Comparison of ENCODE assay signal across 8 cellular contexts in genomic region chr1:27772932-27773731, GRCh38. TPM values are rescaled to one million over a fixed set of nuclear protein-coding genes. Genes with fewer than 3 reads are reported as not detected.
A peak's percentile ranks its signal among the peaks of the same experiment; 100 is the strongest.
DNase-seq lines count a peak whose midpoint lies in the region; ATAC-seq and TF ChIP-seq lines count a peak whose summit lies in the region.

Gene STX12, plus strand, starts transcription at chr1:27773219. Its CDS starts 89 bp downstream, at chr1:27773308.

- POLR2A ChIA-PET in HEK293T (lab: Yijun Ruan, JAX): interaction anchor here (0.6 to 2.1 kb wide), 25 partner anchors 9 to 476 kb away, joined by 3 to 36 read pairs (median 5); partner anchors contain the start of genes FAM76A, IFI6, PPP1R8 and XKR8

- in situ Hi-C loops in SK-MEL-5 (cut with HindIII; ENCODE audit: low pct_unique_long_range_greater_than_20kb, low sequenced_read_pairs): no loop called here

- CTCF ChIA-PET in HEK293T (lab: Yijun Ruan, JAX): interaction anchor here (0.7 to 2.1 kb wide), 4 partner anchors 8 to 104 kb away, joined by 3 to 11 read pairs (median 4); no protein-coding TSS in a partner anchor

- H3K36me3 ChIP-seq in neuron (ENCODE audit: insufficient read depth, low read length) (peaks cover 5% of the 10 kb centered on the region), subcutaneous abdominal adipose tissue (ENCODE audit: control insufficient read depth in 5 of 5, insufficient read depth in 5 of 5, low read length in 5 of 5) (peaks cover 0 to 9% (median 0%) of the 10 kb centered on the region in 5 donors)

- H3K9me3 ChIP-seq in neuron (ENCODE audit: low read length): no peaks in the 10 kb centered on the region
- H3K9me3 ChIP-seq in subcutaneous abdominal adipose tissue (ENCODE audit: control insufficient read depth in 5 of 5, low read length in 5 of 5): no peaks in the 10 kb centered on the region

- peak within 1 kb of the TSS; percentile 88 for H3K4me3 ChIP-seq in neuron (ENCODE audit: low read length)
- H3K4me3 ChIP-seq in subcutaneous abdominal adipose tissue (ENCODE audit: low read depth in 1 of 5, low read length in 5 of 5): peak within 1 kb of the TSS; percentile 83 to 98 (median 97)

- peak within 1 kb of the TSS; percentile 26 for H2AFZ ChIP-seq in neuron (ENCODE audit: low read depth, low read length)

- no peaks in the 10 kb centered on the region for H3K27me3 ChIP-seq in foreskin keratinocyte
- no peaks in the 10 kb centered on the region for H3K27me3 ChIP-seq in neuron (ENCODE audit: insufficient read depth, low read length)
- H3K27me3 ChIP-seq in subcutaneous abdominal adipose tissue (ENCODE audit: control insufficient read depth in 5 of 5, insufficient read depth in 4 of 5, low read length in 5 of 5): no peaks in the 10 kb centered on the region

- H3K27ac ChIP-seq in foreskin keratinocyte (peak within 1 kb of the TSS; percentile 55), subcutaneous abdominal adipose tissue (ENCODE audit: low read depth, low read length) (peak within 1 kb of the TSS; percentile 96)

- peak; percentile 95 for ATAC-seq in foreskin keratinocyte

- TF ChIP-seq CTCF in foreskin keratinocyte (conservative IDR thresholded peaks at IDR 0.05): no peak

- peak within 1 kb of the TSS; percentile 95 to 99 (median 99) for H3K9ac ChIP-seq in subcutaneous abdominal adipose tissue (ENCODE audit: low read length in 5 of 5)

- peak; percentile 86 for DNase-seq in GF-D8 (lab: John Stamatoyannopoulos, UW)
- peak; percentile 100 for DNase-seq in HEK293T (ENCODE audit: extremely low spot score)
- DNase-seq in MV-4-11 (lab: John Stamatoyannopoulos, UW): peak; percentile 93
- DNase-seq in SK-MEL-5 (ENCODE audit: low read depth, low spot score): peak; percentile 97
- peak; percentile 99 for DNase-seq in activated naive CD4-positive, alpha-beta T cell treated with Interleukin-2 at 50 U/mL for 16 hours
- peak; percentile 99 for DNase-seq in foreskin keratinocyte

- peaks cover 16% of the 10 kb centered on the region for H3K4me1 ChIP-seq in foreskin keratinocyte
- H3K4me1 ChIP-seq in neuron (ENCODE audit: insufficient read depth, low read length): peaks cover 11% of the 10 kb centered on the region
- H3K4me1 ChIP-seq in subcutaneous abdominal adipose tissue (ENCODE audit: control insufficient read depth in 5 of 5, insufficient read depth in 5 of 5, low read length in 5 of 5): peaks cover 2 to 33% (median 25%) of the 10 kb centered on the region in 5 donors

TF ChIP-seq in HEK293T, 16 proteins besides CTCF, POLR2A, EP300 and RAD21:
- TF ChIP-seq SUZ12 (IDR thresholded peaks at IDR 0.05) (no peak), L3MBTL2 (conservative IDR thresholded peaks at IDR 0.05) (no peak), ELF4 (IDR thresholded peaks at IDR 0.05) (peak; percentile 59)

RNA-seq across cellular contexts. Expression of gene STX12, which starts in this region (rescaled TPM):
- total RNA-seq in SK-MEL-5 (2014; rRNA removed; shearing (Covaris generic)): 29.0 and 30.5 TPM in 2 replicates
- polyA plus RNA-seq in SK-MEL-5 (2015; cell fraction: cytosol; rRNA removed): 20.3 and 26.0 TPM in 2 replicates
- 28.5 and 34.0 TPM in 2 replicates for polyA plus RNA-seq in SK-MEL-5 (2015; cell fraction: nucleus; rRNA removed)
- total RNA-seq in foreskin keratinocyte: 21.0 and 22.5 TPM in 2 replicates
- 10.2 and 11.6 TPM in 2 replicates for polyA plus RNA-seq in foreskin keratinocyte

Comparison
In these comparisons a context has a peak if more than half of its experiments do, and no peak if none do; other contexts are left out.
1. Peak in every context shown above with its lines: DNase-seq, ATAC-seq, H3K4me3 ChIP-seq and H3K27ac ChIP-seq.